In genomic region chr12:66074561-66074960, GRCh38 we compare ENCODE assay signal across 20 cellular contexts. TPM values are rescaled to one million over a fixed set of nuclear protein-coding genes. Genes with fewer than 3 reads are reported as not detected.
A peak's percentile ranks its signal among the peaks of the same experiment; 100 is the strongest.
DNase-seq lines count a peak whose midpoint lies in the region; ATAC-seq, FAIRE-seq and TF ChIP-seq lines count a peak whose summit lies in the region.
"Had no signal": no experiment of that assay in that cellular context is flagged by ENCODE, and none has a peak within 500 bp of the region (broad histone marks: within the 10 kb centered on the region; RNA-seq: fewer than 3 reads in every experiment).

No MANE protein-coding gene starts in this region.

- peaks cover 43% of the 10 kb centered on the region for H3K4me1 ChIP-seq in HepG2 (ENCODE audit: insufficient read depth, low read length)
- no peaks in the 10 kb centered on the region for H3K4me1 ChIP-seq in right lobe of liver
- H3K4me1 ChIP-seq in smooth muscle cell (ENCODE audit: low read depth) = no peaks in the 10 kb centered on the region

- no peak for TF ChIP-seq RAD21 in HepG2 (CRISPR knock-in tag; IDR thresholded peaks at IDR 0.05)

- no peak; the same call in 2 of the 3 replicates for ATAC-seq in HepG2
- no peak for ATAC-seq in right lobe of liver
- ATAC-seq in HG02623 (IDR thresholded peaks at IDR 0.05; ENCODE audit: unreplicated experiment) = no peak

- intact Hi-C loops in HepG2 (cut with micrococcal nuclease; ENCODE audit: unreplicated experiment) (no loop called here), right lobe of liver (cut with DNase I) (no loop called here), dorsolateral prefrontal cortex (cut with DNase I) (no loop called here)

- TF ChIP-seq POLR2A in HepG2 (IDR thresholded peaks at IDR 0.05; ENCODE audit: insufficient read depth in 1 of 2, low read depth in 2 of 2, low read length in 2 of 2) (no peak), right lobe of liver (IDR thresholded peaks at IDR 0.05) (no peak)

- no peak for TF ChIP-seq EP300 in HepG2 (IDR thresholded peaks at IDR 0.05; ENCODE audit: low read depth in 2 of 2, low read length in 2 of 2)
- TF ChIP-seq EP300 in HepG2 (CRISPR knock-in tag; IDR thresholded peaks at IDR 0.05; ENCODE audit: borderline replicate concordance) = no peak

- H3K27me3 ChIP-seq in HepG2 (ENCODE audit: control insufficient read depth in 1 of 2, insufficient read depth in 2 of 2, low read length in 2 of 2) (no peaks in the 10 kb centered on the region), right lobe of liver (no peaks in the 10 kb centered on the region), smooth muscle cell (ENCODE audit: low read depth) (no peaks in the 10 kb centered on the region), dorsolateral prefrontal cortex (peaks cover 0 to 15% (median 0%) of the 10 kb centered on the region in 45 donors)

- no peak overlapping the region for H3K4me3 ChIP-seq in HepG2 (replicated peaks in 1 of 3; ENCODE audit: insufficient read depth in 1 of 3, low read depth in 2 of 3, low read length in 3 of 3)
- no peak overlapping the region for H3K4me3 ChIP-seq in right lobe of liver
- no peak overlapping the region for H3K4me3 ChIP-seq in fibroblast of mammary gland (ENCODE audit: control insufficient read depth, low read depth, low read length)
- no peak overlapping the region for H3K4me3 ChIP-seq in smooth muscle cell
- no peak overlapping the region for H3K4me3 ChIP-seq in dorsolateral prefrontal cortex

- H3K4me2 ChIP-seq in HepG2 (ENCODE audit: low read depth, low read length) (no peak overlapping the region), smooth muscle cell (peak overlapping the region; percentile 15)

- FAIRE-seq in HepG2 (lab: Jason Lieb, UNC) = peak; percentile 26

- TF ChIP-seq CTCF in HepG2 (CRISPR knock-in tag; IDR thresholded peaks at IDR 0.05) (no peak), right lobe of liver (IDR thresholded peaks at IDR 0.05) (no peak), fibroblast of mammary gland (conservative IDR thresholded peaks at IDR 0.05; ENCODE audit: control insufficient read depth, insufficient read depth, low read depth, low read length) (no peak), smooth muscle cell (IDR thresholded peaks at IDR 0.05; ENCODE audit: borderline replicate concordance, insufficient read depth, poor library complexity, severe bottlenecking) (no peak), dorsolateral prefrontal cortex (IDR thresholded peaks at IDR 0.05 in 54 of 56, conservative IDR thresholded peaks at IDR 0.05 in 2 of 56; ENCODE audit: low read depth in 1 of 56, partially characterized antibody in 56 of 56) (no peak)

- H3K9ac ChIP-seq in HepG2 (ENCODE audit: insufficient read depth, low read depth, low read length) = no peak overlapping the region
- H3K9ac ChIP-seq in smooth muscle cell (ENCODE audit: low read depth) = no peak overlapping the region

- CTCF ChIA-PET in HepG2 (lab: Yijun Ruan, JAX; ENCODE audit: low intra/inter-chr PET ratio, low total read pairs) = no interaction called here

- BruUV-seq in HepG2 (replicated peaks; lab: Mats Ljungman, UMichigan) = no TSS peak

- H4K20me1 ChIP-seq in HepG2 (ENCODE audit: insufficient read depth, low read length) (no peaks in the 10 kb centered on the region), smooth muscle cell (ENCODE audit: low read depth) (no peaks in the 10 kb centered on the region)

- H3K9me3 ChIP-seq in HepG2 (ENCODE audit: low read length) = no peaks in the 10 kb centered on the region
- H3K9me3 ChIP-seq in right lobe of liver = no peaks in the 10 kb centered on the region
- H3K9me3 ChIP-seq in smooth muscle cell (replicated peaks; ENCODE audit: low read depth) = no peaks in the 10 kb centered on the region

- DNase-seq in HepG2 (ENCODE audit: low spot score) (peak; percentile 12), right lobe of liver (no peak), amniotic epithelial cell (ENCODE audit: low read depth) (peak; percentile 92), fibroblast of mammary gland (ENCODE audit: low read depth) (peak; percentile 37), smooth muscle cell (lab: John Stamatoyannopoulos, UW; ENCODE audit: unreplicated experiment) (no peak), dorsolateral prefrontal cortex (no peak), NCI-H774 (lab: John Stamatoyannopoulos, UW) (no peak)
- DNase-seq: 8988T; DMS153; KG1; NCI-H1092 treated with DMSO at 0.1 percent for 48 hours; NCI-H1694; NCI-H2107; NCI-H345; NCI-H526; NK-92 treated with Interleukin-12 subunit alpha and Interleukin-12 subunit beta, amount 100 ng/mL, for 24 hours; OCI-M1; RPMI8226; SIG-M5 had no signal

- H3K27ac ChIP-seq in HepG2 (ENCODE audit: extremely low read length, insufficient read depth, low read length) (no peak overlapping the region), right lobe of liver (no peak overlapping the region), smooth muscle cell (ENCODE audit: low read depth) (no peak overlapping the region), dorsolateral prefrontal cortex (no peak overlapping the region)

- POLR2A ChIA-PET in HepG2 (lab: Yijun Ruan, JAX) = no interaction called here

- H3F3A ChIP-seq in smooth muscle cell (ENCODE audit: low read depth) = no peaks in the 10 kb centered on the region

- H2AFZ ChIP-seq in HepG2 (ENCODE audit: low read length) (no peak overlapping the region), smooth muscle cell (ENCODE audit: low read depth) (no peak overlapping the region)

- 14% methylated on average over 2 of the region's 2 CpGs for WGBS in HepG2 (ENCODE audit: low lambda C conversion rate)
- 22% methylated on average over 2 of the region's 2 CpGs for WGBS in right lobe of liver (ENCODE audit: insufficient coverage, low coverage, low lambda C conversion rate, missing lambda C conversion rate)
- 26% methylated on average over 2 of the region's 2 CpGs for WGBS in smooth muscle cell (ENCODE audit: low lambda C conversion rate)

- in situ Hi-C loops in HepG2 (cut with HindIII; ENCODE audit: extremely low pct_ligation_motif_present, low pct_unique_long_range_greater_than_20kb) = no loop called here

- H3K79me2 ChIP-seq in HepG2 (ENCODE audit: insufficient read depth, low read length) (no peaks in the 10 kb centered on the region), smooth muscle cell (ENCODE audit: low read depth) (no peaks in the 10 kb centered on the region)

- H3K36me3 ChIP-seq in HepG2 (replicated peaks in 1 of 2; ENCODE audit: control insufficient read depth in 1 of 2, insufficient read depth in 2 of 2, low read length in 2 of 2) (no peaks in the 10 kb centered on the region), right lobe of liver (no peaks in the 10 kb centered on the region), smooth muscle cell (ENCODE audit: low read depth) (no peaks in the 10 kb centered on the region)

TF ChIP-seq in HepG2, 621 proteins besides CTCF, POLR2A, EP300 and RAD21 (continues in another document):
- TF ChIP-seq NR2F6 (IDR thresholded peaks at IDR 0.05) = peak; percentile 20; the same call in 1 of the 2 replicates
- TF ChIP-seq NR2F6 (CRISPR knock-in tag; IDR thresholded peaks at IDR 0.05) = peak; percentile 38; the same call in 1 of the 2 replicates
- no peak for TF ChIP-seq SCMH1 (CRISPR knock-in tag; IDR thresholded peaks at IDR 0.05; ENCODE audit: borderline replicate concordance)
- peak; percentile 29; the same call in 1 of the 2 replicates for TF ChIP-seq ETV5 (CRISPR knock-in tag; IDR thresholded peaks at IDR 0.05; ENCODE audit: borderline replicate concordance)
- TF ChIP-seq SOX13 (IDR thresholded peaks at IDR 0.05) = no peak
- peak in 1 of 2 experiments; percentile 38; a peak in 1 of 4 replicates for TF ChIP-seq SOX13 (CRISPR knock-in tag; conservative IDR thresholded peaks at IDR 0.05 in 1 of 2, IDR thresholded peaks at IDR 0.05 in 1 of 2)
- peak; percentile 16; the same call in 1 of the 2 replicates for TF ChIP-seq HMG20A (CRISPR knock-in tag; IDR thresholded peaks at IDR 0.05; ENCODE audit: borderline replicate concordance)
- no peak for TF ChIP-seq KLF11 (CRISPR knock-in tag; IDR thresholded peaks at IDR 0.05)
- no peak for TF ChIP-seq ZNF674 (CRISPR knock-in tag; IDR thresholded peaks at IDR 0.05; ENCODE audit: low read depth)
- TF ChIP-seq PPARG (CRISPR knock-in tag; conservative IDR thresholded peaks at IDR 0.05) = no peak
- TF ChIP-seq FOXA3 (CRISPR knock-in tag; IDR thresholded peaks at IDR 0.05) = peak; percentile 37; the same call in 1 of the 2 replicates

RNA-seq across cellular contexts. Expression of gene LLPH, which starts 56.0 kb away (rescaled TPM):
- 25.6 and 38.6 TPM in 2 replicates for total RNA-seq in HepG2 (2016; rRNA removed; fragmentation: Illumina TruSeq; extraction: Trizol)
- 5.4 and 7.8 TPM in 2 replicates for total RNA-seq in HepG2 (2016; cell fraction: cytosol; rRNA removed; fragmentation: Illumina TruSeq; extraction: Trizol; ENCODE audit: low read depth)
- 22.4 and 38.8 TPM in 2 replicates for total RNA-seq in HepG2 (2016; cell fraction: insoluble cytoplasmic fraction; rRNA removed; fragmentation: Illumina TruSeq; extraction: Trizol)
- 7.7 and 9.0 TPM in 2 replicates for total RNA-seq in HepG2 (2016; cell fraction: membrane; rRNA removed; fragmentation: Illumina TruSeq; extraction: Trizol)
- 9.0 and 10.8 TPM in 2 replicates for total RNA-seq in HepG2 (2016; cell fraction: nucleus; rRNA removed; fragmentation: Illumina TruSeq; extraction: Trizol)
- polyA plus RNA-seq in HepG2 (2011; rRNA removed) = 3.7 and 4.2 TPM in 2 replicates
- polyA plus RNA-seq in HepG2 (2011; cell fraction: cytosol; rRNA removed) = 1.4 and 3.0 TPM in 2 replicates
- polyA plus RNA-seq in HepG2 (2011; cell fraction: nucleus; rRNA removed) = 0.72 and 0.88 TPM in 2 replicates
- polyA plus RNA-seq in HepG2 (2012) = 15.8 and 20.3 TPM in 2 replicates
- polyA plus RNA-seq in HepG2 (2016; cell fraction: cytosol; fragmentation: Illumina TruSeq; extraction: Trizol; ENCODE audit: low read depth) = 10.1 and 12.2 TPM in 2 replicates
- polyA plus RNA-seq in HepG2 (2016; cell fraction: insoluble cytoplasmic fraction; fragmentation: Illumina TruSeq; extraction: Trizol; ENCODE audit: low read depth) = 58.6 and 68.8 TPM in 2 replicates
- 10.8 and 11.9 TPM in 2 replicates for polyA plus RNA-seq in HepG2 (2016; cell fraction: membrane; fragmentation: Illumina TruSeq; extraction: Trizol; ENCODE audit: low read depth)
- polyA plus RNA-seq in HepG2 (2016; cell fraction: nucleus; fragmentation: Illumina TruSeq; extraction: Trizol; ENCODE audit: insufficient read depth, low read depth) = 21.3 and 22.5 TPM in 2 replicates
- 1.2 and 2.7 TPM in 2 replicates for polyA minus RNA-seq in HepG2 (2011; rRNA and poly(A)+ RNA removed; ENCODE audit: low replicate concordance)
- polyA minus RNA-seq in HepG2 (2011; cell fraction: cytosol; rRNA and poly(A)+ RNA removed) = 0.97 and 1.2 TPM in 2 replicates
- polyA minus RNA-seq in HepG2 (2011; cell fraction: nucleus; rRNA and poly(A)+ RNA removed) = 4.4 and 4.6 TPM in 2 replicates
- 10 to 100 TPM in 2 of 6 experiments, 1 to 10 TPM in 4; 5.2 to 13.0 (median 7.8) TPM for total RNA-seq in right lobe of liver
- total RNA-seq in smooth muscle cell = 9.2 and 15.6 TPM in 2 replicates
- polyA plus RNA-seq in smooth muscle cell = 33.1 and 39.7 TPM in 2 replicates
- total RNA-seq in dorsolateral prefrontal cortex = 10 to 100 TPM in 118 of 120 experiments, 1 to 10 TPM in 2; 9.3 to 25.5 (median 15.7) TPM

Comparison
In these comparisons a context has a peak if more than half of its experiments do, and no peak if none do; other contexts are left out.
1. DNase-seq: peak in HepG2 (single experiment), amniotic epithelial cell (single experiment) and fibroblast of mammary gland (single experiment); none in right lobe of liver (0 of 3), smooth muscle cell (single experiment), dorsolateral prefrontal cortex (0 of 10) and NCI-H774 (single experiment).